Comparison of ENCODE assay signal across 17 cellular contexts in the genomic region with DNA sequence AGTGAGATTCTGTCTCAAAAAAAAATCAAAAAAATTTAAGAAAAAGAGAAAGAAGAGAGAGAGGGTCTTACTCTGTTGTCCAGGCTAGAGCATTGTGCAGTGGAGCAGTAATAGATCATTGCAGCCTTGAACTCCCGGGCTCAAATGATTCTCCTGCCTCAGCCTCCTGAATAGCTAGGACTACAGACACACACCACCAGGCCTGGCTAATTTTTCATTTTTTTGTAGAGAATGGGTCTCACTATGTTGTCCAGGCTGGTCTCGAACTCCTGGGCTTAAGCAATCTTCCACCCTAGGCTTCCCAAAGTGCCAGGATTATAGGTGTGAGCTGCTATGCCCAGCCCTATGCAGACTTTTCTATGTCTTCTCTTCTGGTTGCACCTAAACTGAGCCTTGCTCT. TPM values are rescaled to one million over a fixed set of nuclear protein-coding genes. Genes with fewer than 3 reads are reported as not detected.
DNase-seq lines count a peak whose midpoint lies in the region; ATAC-seq and TF ChIP-seq lines count a peak whose summit lies in the region.
"Had no signal": no experiment of that assay in that cellular context is flagged by ENCODE, and none has a peak within 500 bp of the region (broad histone marks: within the 10 kb centered on the region; RNA-seq: fewer than 3 reads in every experiment).

No MANE protein-coding gene starts in this region.

- peaks cover 36% of the 10 kb centered on the region for H3K36me3 Mint-ChIP-seq in activated naive CD8-positive, alpha-beta T cell treated with anti-CD3 and anti-CD28 coated beads, Interleukin-2, amount 10 ng/mL, durations not matched to agents 7 days and 5 days
- peaks cover 46% of the 10 kb centered on the region for H3K36me3 Mint-ChIP-seq in activated naive CD8-positive, alpha-beta T cell treated with anti-CD3 and anti-CD28 coated beads for 36 hours
- peaks cover 28% of the 10 kb centered on the region for H3K36me3 Mint-ChIP-seq in endothelial cell (ENCODE audit: low read depth, unreplicated experiment)

- peaks cover 3% of the 10 kb centered on the region for H3K4me1 Mint-ChIP-seq in activated naive CD8-positive, alpha-beta T cell treated with anti-CD3 and anti-CD28 coated beads, Interleukin-2, amount 10 ng/mL, durations not matched to agents 7 days and 5 days
- no peaks in the 10 kb centered on the region for H3K4me1 Mint-ChIP-seq in activated naive CD8-positive, alpha-beta T cell treated with anti-CD3 and anti-CD28 coated beads for 36 hours
- H3K4me1 Mint-ChIP-seq in endothelial cell (ENCODE audit: unreplicated experiment): peaks cover 18% of the 10 kb centered on the region

- POLR2A ChIA-PET in activated naive CD8-positive, alpha-beta T cell treated with anti-CD3 and anti-CD28 coated beads, Interleukin-2, amount 10 ng/mL, durations not matched to agents 7 days and 5 days (lab: Charles Lee): no interaction called here
- POLR2A ChIA-PET in PC-9 (lab: Charles Lee; ENCODE audit: unreplicated experiment): no interaction called here

- H3K36me3 ChIP-seq in PC-9 (ENCODE audit: low read depth): peaks cover 7% of the 10 kb centered on the region; the same call in 1 of the 2 replicates

- ATAC-seq in activated naive CD8-positive, alpha-beta T cell treated with anti-CD3 and anti-CD28 coated beads, Interleukin-2, amount 10 ng/mL, durations not matched to agents 7 days and 5 days (ENCODE audit: low read depth): no peak
- no peak for ATAC-seq in HG03039 (IDR thresholded peaks at IDR 0.05; ENCODE audit: unreplicated experiment)
- no peak for ATAC-seq in GM18907 (IDR thresholded peaks at IDR 0.05; ENCODE audit: unreplicated experiment)
- ATAC-seq in GM21619 (IDR thresholded peaks at IDR 0.05; ENCODE audit: unreplicated experiment): no peak

- H3K4me1 ChIP-seq in PC-9 (replicated peaks; ENCODE audit: insufficient read depth): peaks cover 18% of the 10 kb centered on the region
- H3K4me1 ChIP-seq: BLaER1, Caco-2 had no signal

- H3F3A ChIP-seq in PC-9 (ENCODE audit: insufficient read depth, low read depth): peaks cover 26% of the 10 kb centered on the region

- DNase-seq in activated naive CD8-positive, alpha-beta T cell treated with anti-CD3 and anti-CD28 coated beads, Interleukin-2, amount 10 ng/mL, durations not matched to agents 7 days and 5 days: no peak
- DNase-seq in activated naive CD8-positive, alpha-beta T cell treated with anti-CD3 and anti-CD28 coated beads for 36 hours: no peak
- DNase-seq in PC-9 (no peak), endothelial cell (ENCODE audit: low spot score) (no peak)
- DNase-seq: 8988T; AML-193; Caco-2; CD8-positive, alpha-beta memory T cell; DMS53; GM23248; KBM-7 had no signal

- no peak overlapping the region for H3K4me3 ChIP-seq in PC-9
- H3K4me3 ChIP-seq: BLaER1, GM23248 had no signal

- no peaks in the 10 kb centered on the region for H3K79me2 ChIP-seq in PC-9 (ENCODE audit: low read depth)

- H3K9me3 ChIP-seq in PC-9 (ENCODE audit: insufficient read depth, low read depth): no peaks in the 10 kb centered on the region
- H3K9me3 ChIP-seq: Caco-2 had no signal

- H3K27ac Mint-ChIP-seq in activated naive CD8-positive, alpha-beta T cell treated with anti-CD3 and anti-CD28 coated beads, Interleukin-2, amount 10 ng/mL, durations not matched to agents 7 days and 5 days: peak overlapping the region; percentile 29
- no peak overlapping the region for H3K27ac Mint-ChIP-seq in activated naive CD8-positive, alpha-beta T cell treated with anti-CD3 and anti-CD28 coated beads for 36 hours
- peak overlapping the region; percentile 83 for H3K27ac Mint-ChIP-seq in endothelial cell (ENCODE audit: unreplicated experiment)

- H3K27me3 ChIP-seq in PC-9 (ENCODE audit: insufficient read depth, low read depth): no peaks in the 10 kb centered on the region
- H3K27me3 ChIP-seq: BLaER1 had no signal

- CTCF ChIA-PET in PC-9 (lab: Charles Lee): no interaction called here

- TF ChIP-seq CTCF in PC-9 (conservative IDR thresholded peaks at IDR 0.05): no peak
- no peak for TF ChIP-seq CTCF in endothelial cell (IDR thresholded peaks at IDR 0.05; ENCODE audit: unreplicated experiment)

- H2AFZ ChIP-seq in PC-9: no peak overlapping the region
- H2AFZ ChIP-seq: GM23248 had no signal

- intact Hi-C loops in PC-9 (cut with micrococcal nuclease; ENCODE audit: unreplicated experiment): no loop called here

- peak overlapping the region; percentile 61 for H3K4me2 ChIP-seq in PC-9
- H3K4me2 ChIP-seq: BLaER1 had no signal

- H3K9me2 ChIP-seq in PC-9 (ENCODE audit: insufficient read depth): no peaks in the 10 kb centered on the region

- BruUV-seq in PC-9 (replicated peaks; lab: Mats Ljungman, UMichigan): no TSS peak

- H3K9me3 Mint-ChIP-seq in activated naive CD8-positive, alpha-beta T cell treated with anti-CD3 and anti-CD28 coated beads, Interleukin-2, amount 10 ng/mL, durations not matched to agents 7 days and 5 days: no peaks in the 10 kb centered on the region
- no peaks in the 10 kb centered on the region for H3K9me3 Mint-ChIP-seq in activated naive CD8-positive, alpha-beta T cell treated with anti-CD3 and anti-CD28 coated beads for 36 hours
- H3K9me3 Mint-ChIP-seq in endothelial cell (ENCODE audit: unreplicated experiment): no peaks in the 10 kb centered on the region
- H3K9me3 Mint-ChIP-seq: CD8-positive, alpha-beta memory T cell had no signal

- H3K4me3 Mint-ChIP-seq in activated naive CD8-positive, alpha-beta T cell treated with anti-CD3 and anti-CD28 coated beads, Interleukin-2, amount 10 ng/mL, durations not matched to agents 7 days and 5 days: no peak overlapping the region
- no peak overlapping the region for H3K4me3 Mint-ChIP-seq in activated naive CD8-positive, alpha-beta T cell treated with anti-CD3 and anti-CD28 coated beads for 36 hours
- no peak overlapping the region for H3K4me3 Mint-ChIP-seq in endothelial cell (ENCODE audit: unreplicated experiment)
- H3K4me3 Mint-ChIP-seq: CD8-positive, alpha-beta memory T cell had no signal

- no peaks in the 10 kb centered on the region for H3K27me3 Mint-ChIP-seq in activated naive CD8-positive, alpha-beta T cell treated with anti-CD3 and anti-CD28 coated beads, Interleukin-2, amount 10 ng/mL, durations not matched to agents 7 days and 5 days
- H3K27me3 Mint-ChIP-seq in activated naive CD8-positive, alpha-beta T cell treated with anti-CD3 and anti-CD28 coated beads for 36 hours: no peaks in the 10 kb centered on the region
- no peaks in the 10 kb centered on the region for H3K27me3 Mint-ChIP-seq in endothelial cell (ENCODE audit: unreplicated experiment)
- H3K27me3 Mint-ChIP-seq: CD8-positive, alpha-beta memory T cell had no signal

- H4K20me1 ChIP-seq in PC-9 (ENCODE audit: insufficient read depth): no peaks in the 10 kb centered on the region
- H4K20me1 ChIP-seq: BLaER1 had no signal

- H3K27ac ChIP-seq in PC-9: peak overlapping the region; percentile 59
- H3K27ac ChIP-seq: BLaER1, GM23248, HL-60 had no signal

RNA-seq across cellular contexts. Expression of gene RRAGA, which starts 25.0 kb away (rescaled TPM):
- 10 to 100 TPM; 49.4 to 51.8 TPM for total RNA-seq in activated naive CD8-positive, alpha-beta T cell treated with anti-CD3 and anti-CD28 coated beads, Interleukin-2, amount 10 ng/mL, durations not matched to agents 7 days and 5 days
- total RNA-seq in activated naive CD8-positive, alpha-beta T cell treated with anti-CD3 and anti-CD28 coated beads for 36 hours: 10 to 100 TPM; 54.2 to 56.0 TPM
- total RNA-seq in PC-9 (2021): 25.2 and 30.1 TPM in 2 replicates
- total RNA-seq in endothelial cell (ENCODE audit: unreplicated experiment): 95.8 TPM

RNA-seq across cellular contexts. Expression of gene HAUS6, which starts 28.5 kb away (rescaled TPM):
- total RNA-seq in activated naive CD8-positive, alpha-beta T cell treated with anti-CD3 and anti-CD28 coated beads, Interleukin-2, amount 10 ng/mL, durations not matched to agents 7 days and 5 days: 10 to 100 TPM; 23.9 to 27.6 TPM
- total RNA-seq in activated naive CD8-positive, alpha-beta T cell treated with anti-CD3 and anti-CD28 coated beads for 36 hours: 10 to 100 TPM; 34.0 to 35.8 TPM
- 13.3 and 19.1 TPM in 2 replicates for total RNA-seq in PC-9 (2021)
- 19.0 TPM for total RNA-seq in endothelial cell (ENCODE audit: unreplicated experiment)

RNA-seq across cellular contexts. Expression of gene SAXO1, which starts 41.2 kb away (rescaled TPM):
- under 1 TPM; 0.42 to 0.43 TPM for total RNA-seq in activated naive CD8-positive, alpha-beta T cell treated with anti-CD3 and anti-CD28 coated beads, Interleukin-2, amount 10 ng/mL, durations not matched to agents 7 days and 5 days
- not detected for total RNA-seq in activated naive CD8-positive, alpha-beta T cell treated with anti-CD3 and anti-CD28 coated beads for 36 hours
- total RNA-seq in PC-9 (2021): not detected in 2 replicates
- total RNA-seq in endothelial cell (ENCODE audit: unreplicated experiment): not detected
- total RNA-seq: CD8-positive, alpha-beta memory T cell; Daoy; GM23248 had no signal

RNA-seq across cellular contexts. Expression of gene PLIN2, which starts 53.1 kb away (rescaled TPM):
- 10 to 100 TPM; 51.3 to 55.1 TPM for total RNA-seq in activated naive CD8-positive, alpha-beta T cell treated with anti-CD3 and anti-CD28 coated beads, Interleukin-2, amount 10 ng/mL, durations not matched to agents 7 days and 5 days
- total RNA-seq in activated naive CD8-positive, alpha-beta T cell treated with anti-CD3 and anti-CD28 coated beads for 36 hours: 10 to 100 TPM; 82.9 to 84.4 TPM
- total RNA-seq in PC-9 (2021): 2.2 and 2.7 TPM in 2 replicates
- total RNA-seq in endothelial cell (ENCODE audit: unreplicated experiment): 60.0 TPM
